8 cellular contexts compared by ENCODE assay signal in the genomic region with DNA sequence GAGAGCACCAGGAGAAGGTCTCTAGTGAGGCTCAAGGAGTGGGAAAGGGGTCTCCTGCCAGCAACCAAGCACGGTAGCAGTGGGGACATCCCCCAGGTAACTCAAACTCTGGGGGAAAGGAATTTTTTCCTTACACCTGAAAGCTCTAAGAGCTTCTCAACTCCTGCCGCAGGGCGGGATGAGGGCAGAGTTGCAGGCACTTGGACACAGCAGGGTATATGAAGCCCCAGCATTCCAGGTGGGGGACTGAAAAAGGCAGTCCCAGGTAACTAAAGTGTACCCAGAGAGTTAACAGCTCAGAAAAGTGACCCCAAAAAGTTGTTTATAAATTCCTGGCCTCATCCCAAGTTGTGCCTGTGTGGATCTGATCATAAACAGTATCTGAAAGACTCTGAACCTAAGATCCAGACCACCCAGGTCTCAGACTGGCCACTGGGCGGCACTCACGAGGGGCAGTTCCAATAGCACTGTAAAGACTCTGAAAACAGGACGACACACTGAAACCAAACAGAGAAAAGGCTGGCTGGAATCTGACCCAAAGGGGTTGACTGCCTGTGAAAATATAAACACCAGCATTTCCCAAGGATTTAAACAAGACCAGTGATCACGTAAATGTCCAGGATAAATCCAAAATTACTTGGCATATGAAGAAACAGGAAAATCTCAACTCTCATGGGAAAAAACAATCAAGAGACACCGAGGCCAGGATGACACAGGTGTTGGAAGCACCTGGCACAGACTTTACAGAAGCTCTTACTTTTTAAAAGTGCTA. TPM values are rescaled to one million over a fixed set of nuclear protein-coding genes. Genes with fewer than 3 reads are reported as not detected.
DNase-seq lines count a peak whose midpoint lies in the region; ATAC-seq, FAIRE-seq and TF ChIP-seq lines count a peak whose summit lies in the region.

No MANE protein-coding gene starts in this region.

- no peak overlapping the region for H3K23ac ChIP-seq in trophoblast cell (ENCODE audit: low read length)

- no peaks in the 10 kb centered on the region for H3K9me3 ChIP-seq in trophoblast cell (ENCODE audit: insufficient read depth, low read depth, low read length)

- no peak overlapping the region for H2AFZ ChIP-seq in trophoblast cell (ENCODE audit: insufficient read depth, low read length, poor library complexity)

- peak; percentile 67 for TF ChIP-seq CTCF in LNCaP clone FGC (IDR thresholded peaks at IDR 0.05; ENCODE audit: control insufficient read depth, extremely low read depth, insufficient read depth)

- H3K27me3 ChIP-seq in trophoblast cell (ENCODE audit: insufficient read depth, low read length) = no peaks in the 10 kb centered on the region

- H2AK5ac ChIP-seq in trophoblast cell (ENCODE audit: low read length) = peak overlapping the region; percentile 47

- H3K36me3 ChIP-seq in trophoblast cell (ENCODE audit: control insufficient read depth in 1 of 2, insufficient read depth in 2 of 2, low read length in 2 of 2) = no peaks in the 10 kb centered on the region

- peak overlapping the region; percentile 75 for H2BK5ac ChIP-seq in trophoblast cell (ENCODE audit: low read depth, low read length, poor library complexity)

- no peak overlapping the region for H3K4me2 ChIP-seq in trophoblast cell (ENCODE audit: low read length)

- peak overlapping the region; percentile 88 for H3K14ac ChIP-seq in trophoblast cell (ENCODE audit: low read length)

- H3K4me1 ChIP-seq in trophoblast cell (ENCODE audit: control insufficient read depth in 1 of 2, insufficient read depth in 2 of 2, low read length in 2 of 2) = peaks cover 12 to 13% of the 10 kb centered on the region in 2 experiments

- DNase-seq in LNCaP clone FGC (ENCODE audit: low read depth) = no peak
- DNase-seq in UCSD-AML1 (lab: John Stamatoyannopoulos, UW; ENCODE audit: unreplicated experiment) = peak; percentile 46
- peak; percentile 26 to 54 for DNase-seq in frontal cortex (ENCODE audit: low spot score in 2 of 2)
- DNase-seq in trophoblast cell = peak; percentile 55 to 80
- no peak for DNase-seq in HK-2 (ENCODE audit: unreplicated experiment)

- H4K91ac ChIP-seq in trophoblast cell (ENCODE audit: low read depth, low read length) = peak overlapping the region; percentile 91

- peak overlapping the region; percentile 70 for H3K18ac ChIP-seq in trophoblast cell (ENCODE audit: low read length)

- no CpG with 5 or more reads among the region's 8 CpGs for WGBS in trophoblast cell (ENCODE audit: extremely low coverage, insufficient coverage, insufficient read length)

- H3K79me1 ChIP-seq in trophoblast cell (ENCODE audit: low read length) = peaks cover 12% of the 10 kb centered on the region

- no peak overlapping the region for H3K27ac ChIP-seq in trophoblast cell (ENCODE audit: low read depth, low read length)

- H2BK120ac ChIP-seq in trophoblast cell (ENCODE audit: insufficient read depth, low read length, poor library complexity) = peak overlapping the region; percentile 93

- peak overlapping the region; percentile 60 for H3K4ac ChIP-seq in trophoblast cell (ENCODE audit: low read depth, low read length)

- H3K4me3 ChIP-seq in LNCaP clone FGC (ENCODE audit: low read depth, low read length) (no peak overlapping the region), trophoblast cell (ENCODE audit: low read depth, low read length) (no peak overlapping the region)

- peak overlapping the region; percentile 54 for H4K12ac ChIP-seq in trophoblast cell (ENCODE audit: low read depth, low read length)

- no peaks in the 10 kb centered on the region for H3K79me2 ChIP-seq in trophoblast cell (ENCODE audit: control insufficient read depth, insufficient read depth, low read length, poor library complexity)

- peak overlapping the region; percentile 95 for H2BK12ac ChIP-seq in trophoblast cell (ENCODE audit: low read length)

- H4K8ac ChIP-seq in trophoblast cell (ENCODE audit: low read depth, low read length) = peak overlapping the region; percentile 68

- ATAC-seq in HG03571 (IDR thresholded peaks at IDR 0.05; ENCODE audit: unreplicated experiment) (no peak), GM21723 (IDR thresholded peaks at IDR 0.05; ENCODE audit: unreplicated experiment) (no peak)

- no peak overlapping the region for H3K9ac ChIP-seq in trophoblast cell (ENCODE audit: low read length)

- peak; percentile 64 for FAIRE-seq in G401.6 (lab: Jason Lieb, UNC)
- FAIRE-seq in frontal cortex (lab: Jason Lieb, UNC) = no peak

RNA-seq across cellular contexts. Expression of a gene that starts 47.5 kb away (rescaled TPM):
- 2.0 TPM for total RNA-seq in frontal cortex
- polyA plus RNA-seq in trophoblast cell (2013) = 1.7 and 1.8 TPM in 2 replicates

RNA-seq across cellular contexts. Expression of a gene that starts 47.6 kb away (rescaled TPM):
- total RNA-seq in frontal cortex = 21.6 TPM
- 14.3 and 14.8 TPM in 2 replicates for polyA plus RNA-seq in trophoblast cell (2013)

Comparison
In these comparisons a context has a peak if more than half of its experiments do, and no peak if none do; other contexts are left out.
1. DNase-seq: peak in UCSD-AML1 (single experiment), frontal cortex (2 of 2) and trophoblast cell (2 of 2); none in LNCaP clone FGC (single experiment) and HK-2 (single experiment).